Comparison of ENCODE assay signal across 25 cellular contexts in genomic region chr16:72956124-72957064, GRCh38.
"Had no signal": no experiment of that assay in that cellular context is flagged by ENCODE, and none has a peak within 500 bp of the region (broad histone marks: within the 10 kb centered on the region; RNA-seq: fewer than 3 reads in every experiment).

No MANE protein-coding gene starts in this region.

- H3K9me3 ChIP-seq: heart left ventricle, lower lobe of right lung, sigmoid colon, upper lobe of left lung, vagina had no signal

- H3K27ac ChIP-seq: heart left ventricle, lower lobe of right lung, neural progenitor cell, sigmoid colon, upper lobe of left lung, vagina, WERI-Rb-1 had no signal

- H3K27ac Mint-ChIP-seq: activated naive CD4-positive, alpha-beta T cell treated with anti-CD3 and anti-CD28 coated beads, Interleukin-2, amount 10 ng/mL, durations not matched to agents 7 days and 5 days; immature natural killer cell; natural killer cell; neural progenitor cell had no signal

- H3K4me3 ChIP-seq: heart left ventricle, lower lobe of right lung, neural progenitor cell, sigmoid colon, smooth muscle cell, upper lobe of left lung, vagina had no signal

- H3K36me3 Mint-ChIP-seq: activated naive CD4-positive, alpha-beta T cell treated with anti-CD3 and anti-CD28 coated beads, Interleukin-2, amount 10 ng/mL, durations not matched to agents 7 days and 5 days; natural killer cell had no signal

- H3K4me1 ChIP-seq: lower lobe of right lung, neural progenitor cell had no signal

- H3K27me3 ChIP-seq: heart left ventricle, neural progenitor cell, sigmoid colon, upper lobe of left lung, vagina had no signal

- H3K4me3 Mint-ChIP-seq: activated naive CD4-positive, alpha-beta T cell treated with anti-CD3 and anti-CD28 coated beads, Interleukin-2, amount 10 ng/mL, durations not matched to agents 7 days and 5 days; immature natural killer cell; natural killer cell; neural progenitor cell had no signal

- DNase-seq: activated CD4-positive, alpha-beta T cell treated with anti-CD3 and anti-CD28 coated beads for 48 hours; activated CD4-positive, alpha-beta T cell treated with anti-CD3 and anti-CD28 coated beads, Interleukin-2, amount 50 U/mL, for 48 hours; activated CD8-positive, alpha-beta memory T cell treated with anti-CD3 and anti-CD28 coated beads for 24 hours; activated gamma-delta T cell; activated naive CD4-positive, alpha-beta T cell treated with anti-CD3 and anti-CD28 coated beads, Interleukin-2, amount 10 ng/mL, durations not matched to agents 7 days and 5 days; amniotic stem cell; central memory CD4-positive, alpha-beta T cell; effector CD8-positive, alpha-beta T cell; hypothalamus; immature natural killer cell; lower lobe of right lung; mesenchymal stem cell; natural killer cell; occipital lobe; stimulated activated CD4-positive, alpha-beta T cell treated with anti-CD3 and anti-CD28 coated beads, Interleukin-1b, Interleukin-23, amount 100 ng/mL, for 48 hours; stimulated activated CD4-positive, alpha-beta T cell treated with anti-CD3 and anti-CD28 coated beads, Interleukin-4, amount 100 ng/mL, for 4 hours; stimulated activated naive CD4-positive, alpha-beta T cell; WERI-Rb-1 had no signal

- ATAC-seq: activated CD4-positive, CD25-positive, alpha-beta regulatory T cell treated with anti-CD3 and anti-CD28 coated beads, Interleukin-2, amount 50 U/mL, for 24 hours; heart left ventricle; lower lobe of right lung; natural killer cell had no signal

- H3K9me3 Mint-ChIP-seq: immature natural killer cell, natural killer cell had no signal

- H3K36me3 ChIP-seq: neural progenitor cell had no signal
